In the genomic region with DNA sequence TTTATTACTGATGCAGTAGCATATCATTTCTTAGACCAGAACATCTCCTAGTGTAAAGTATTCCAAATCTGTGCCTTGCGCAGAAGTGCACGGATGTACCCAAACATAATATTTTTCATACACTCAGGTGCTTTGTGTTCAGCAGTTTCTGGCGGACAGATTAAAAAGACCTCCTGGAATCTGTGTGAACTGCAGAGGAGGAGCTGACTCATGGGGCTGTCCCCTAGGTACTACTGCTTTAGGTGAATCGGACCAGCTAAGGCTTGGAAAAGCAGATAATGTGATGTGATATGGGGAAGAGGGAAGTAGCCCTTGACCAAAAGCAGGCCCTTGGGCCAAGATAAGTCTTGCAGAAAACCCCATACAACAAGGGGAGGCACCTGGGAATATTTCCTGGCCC, we compare ENCODE assay signal across 16 cellular contexts.
DNase-seq lines count a peak whose midpoint lies in the region; ATAC-seq and TF ChIP-seq lines count a peak whose summit lies in the region.
"Had no signal": no experiment of that assay in that cellular context is flagged by ENCODE, and none has a peak within 500 bp of the region (broad histone marks: within the 10 kb centered on the region; RNA-seq: fewer than 3 reads in every experiment).

No MANE protein-coding gene starts in this region.

- H3K9ac ChIP-seq in HCT116 (ENCODE audit: low read length): no peak overlapping the region

- no peaks in the 10 kb centered on the region for H3K4me1 Mint-ChIP-seq in progenitor cell of endocrine pancreas (ENCODE audit: low read depth)

- DNase-seq in HCT116 (ENCODE audit: low read depth, low spot score) (no peak), RWPE1 (ENCODE audit: low spot score) (peak; percentile 25), glomerular visceral epithelial cell (ENCODE audit: extremely low spot score) (peak; percentile 29), upper lobe of right lung (no peak), NCI-H446 treated with DMSO at 0.1 percent for 48 hours (lab: John Stamatoyannopoulos, UW) (no peak), progenitor cell of endocrine pancreas (ENCODE audit: low spot score, unreplicated experiment) (no peak), SIG-M5 treated with dmso at 0.1 percent for 504 hours (lab: John Stamatoyannopoulos, UW; ENCODE audit: unreplicated experiment) (no peak)
- DNase-seq: C1 segment of cervical spinal cord; KG1; NCI-H1048; NCI-H1436 treated with DMSO at 0.1 percent for 48 hours; NCI-H2029; NCI-H748 treated with DMSO at 0.1 percent for 48 hours; NK-92 treated with Interleukin-12 subunit alpha and Interleukin-12 subunit beta, amount 100 ng/mL, for 24 hours; SIG-M5 had no signal

- H3K4me3 ChIP-seq in HCT116 (replicated peaks in 1 of 2; ENCODE audit: low read depth in 1 of 2, low read length in 2 of 2): no peak overlapping the region
- no peak overlapping the region for H3K4me3 ChIP-seq in upper lobe of right lung

- no peak for TF ChIP-seq RAD21 in HCT116 (IDR thresholded peaks at IDR 0.05; ENCODE audit: low read depth)

- RAD21 ChIA-PET in HCT116 (lab: Charles Lee; ENCODE audit: low non-redundant PET in 1 of 2, low total read pairs in 2 of 2, uncharacterized antibody in 2 of 2, unreplicated experiment in 2 of 2): no interaction called here

- no peaks in the 10 kb centered on the region for H3K27me3 ChIP-seq in HCT116 (ENCODE audit: insufficient read depth, low read length)
- H3K27me3 ChIP-seq in upper lobe of right lung: no peaks in the 10 kb centered on the region

- H3K9me3 ChIP-seq in HCT116 (ENCODE audit: control insufficient read depth in 1 of 2, insufficient read depth in 1 of 2, low read depth in 1 of 2, low read length in 2 of 2) (no peaks in the 10 kb centered on the region), upper lobe of right lung (no peaks in the 10 kb centered on the region)

- no peaks in the 10 kb centered on the region for H3K9me2 ChIP-seq in HCT116 (ENCODE audit: insufficient read depth)

- no TSS peak for BruUV-seq in HCT116 (replicated peaks; lab: Mats Ljungman, UMichigan)

- peak overlapping the region; percentile 14; the same call in 1 of the 2 replicates for H3K4me2 ChIP-seq in HCT116 (ENCODE audit: low read length)

- H3K4me1 ChIP-seq in HCT116 (ENCODE audit: control insufficient read depth in 1 of 2, insufficient read depth in 2 of 2, low read length in 2 of 2) (peaks cover 0 to 10% of the 10 kb centered on the region in 2 experiments; a peak in 2 of 4 replicates), upper lobe of right lung (no peaks in the 10 kb centered on the region)

- H3K27me3 Mint-ChIP-seq in progenitor cell of endocrine pancreas: no peaks in the 10 kb centered on the region

- H3K27ac ChIP-seq in HCT116 (ENCODE audit: low read depth, low read length) (no peak overlapping the region), RWPE1 (no peak overlapping the region), upper lobe of right lung (no peak overlapping the region)

- POLR2A ChIA-PET in HCT116 (lab: Charles Lee): interaction anchor here (1.0 kb wide), 1 partner anchor 9 kb away, joined by 3 read pairs; no protein-coding TSS in a partner anchor
- POLR2A ChIA-PET in RWPE1 (lab: Yijun Ruan, JAX; ENCODE audit: low non-redundant PET): no interaction called here

- no peaks in the 10 kb centered on the region for H3K79me2 ChIP-seq in HCT116 (ENCODE audit: insufficient read depth, low read length)

- no peak overlapping the region for H3K4me3 Mint-ChIP-seq in progenitor cell of endocrine pancreas (ENCODE audit: low read depth)
- H3K4me3 Mint-ChIP-seq: HFFc6 had no signal

- CTCF ChIA-PET in HCT116 (lab: Charles Lee): no interaction called here
- CTCF ChIA-PET in RWPE1 (lab: Yijun Ruan, JAX): interaction anchor here (0.9 kb wide), 1 partner anchor 312 kb away, joined by 3 read pairs; no protein-coding TSS in a partner anchor

- peak overlapping the region; percentile 32 for H2AFZ ChIP-seq in HCT116 (ENCODE audit: low read depth, low read length, poor library complexity, severe bottlenecking)

- no peak overlapping the region for H3K27ac Mint-ChIP-seq in progenitor cell of endocrine pancreas
- H3K27ac Mint-ChIP-seq: HFFc6 had no signal

- H3K36me3 ChIP-seq in HCT116 (ENCODE audit: control insufficient read depth in 1 of 2, insufficient read depth in 2 of 2, low read length in 2 of 2): no peaks in the 10 kb centered on the region
- H3K36me3 ChIP-seq in upper lobe of right lung: no peaks in the 10 kb centered on the region

- H3K9me3 Mint-ChIP-seq in progenitor cell of endocrine pancreas (ENCODE audit: low read depth): peaks cover 11% of the 10 kb centered on the region

- TF ChIP-seq POLR2A in HCT116 (IDR thresholded peaks at IDR 0.05; ENCODE audit: borderline replicate concordance, extremely low read depth, insufficient read depth, insufficient read length): no peak

- ATAC-seq in HCT116 (no peak; the same call in 1 of the 2 replicates), upper lobe of right lung (peak; percentile 64)

- intact Hi-C loops in HCT116 (cut with micrococcal nuclease): no loop called here
- intact Hi-C loops in upper lobe of right lung (cut with DNase I): no loop called here

- H4K20me1 ChIP-seq in HCT116 (ENCODE audit: insufficient read depth): no peaks in the 10 kb centered on the region

- TF ChIP-seq CTCF in HCT116 (IDR thresholded peaks at IDR 0.05 in 2 of 3, conservative IDR thresholded peaks at IDR 0.05 in 1 of 3; ENCODE audit: borderline replicate concordance in 1 of 3, insufficient read depth in 1 of 3, low read depth in 2 of 3, low read length in 2 of 3) (no peak), RWPE1 (conservative IDR thresholded peaks at IDR 0.05; ENCODE audit: low read depth) (no peak), upper lobe of right lung (IDR thresholded peaks at IDR 0.05) (no peak), progenitor cell of endocrine pancreas (IDR thresholded peaks at IDR 0.05; ENCODE audit: unreplicated experiment) (no peak)

- H3K36me3 Mint-ChIP-seq in progenitor cell of endocrine pancreas (ENCODE audit: insufficient read depth): no peaks in the 10 kb centered on the region

TF ChIP-seq in HCT116, 20 proteins besides CTCF, POLR2A, EP300 and RAD21:
- no peak for TF ChIP-seq SP1 (IDR thresholded peaks at IDR 0.05; ENCODE audit: low read depth)
- TF ChIP-seq ZNF274 (IDR thresholded peaks at IDR 0.05; ENCODE audit: low read depth, low read length): no peak
TF ChIP-seq in HCT116: peak in this region for 0.

Comparison
In these comparisons a context has a peak if more than half of its experiments do, and no peak if none do; other contexts are left out.
1. DNase-seq: peak in RWPE1 (single experiment) and glomerular visceral epithelial cell (single experiment); none in HCT116 (single experiment), upper lobe of right lung (single experiment), NCI-H446 treated with DMSO at 0.1 percent for 48 hours (single experiment), progenitor cell of endocrine pancreas (single experiment) and SIG-M5 treated with dmso at 0.1 percent for 504 hours (single experiment).